Comparison of ENCODE assay signal across 8 cellular contexts in the genomic region with DNA sequence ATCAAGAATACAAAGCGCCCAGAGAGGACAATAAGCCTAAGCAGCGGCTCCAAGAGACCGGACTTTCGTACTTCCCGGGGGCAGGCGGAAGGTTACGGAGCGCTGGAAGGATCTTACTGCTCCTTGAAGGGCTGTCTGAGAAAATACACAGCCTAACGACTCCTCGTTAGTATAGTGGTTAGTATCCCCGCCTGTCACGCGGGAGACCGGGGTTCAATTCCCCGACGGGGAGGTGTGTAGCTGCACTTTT. TPM values are rescaled to one million over a fixed set of nuclear protein-coding genes. Genes with fewer than 3 reads are reported as not detected.
DNase-seq lines count a peak whose midpoint lies in the region; ATAC-seq and TF ChIP-seq lines count a peak whose summit lies in the region.

No MANE protein-coding gene starts in this region.

- H3K27me3 ChIP-seq in dorsolateral prefrontal cortex (no peaks in the 10 kb centered on the region), right lobe of liver (no peaks in the 10 kb centered on the region)

- WGBS in right lobe of liver (ENCODE audit: insufficient coverage, low coverage, low lambda C conversion rate, missing lambda C conversion rate), result 18% methylated on average over 16 of the region's 16 CpGs

- H3K4me3 ChIP-seq in AG10803 (ENCODE audit: low read length) (peak overlapping the region; percentile 87), dorsolateral prefrontal cortex (peak overlapping the region; percentile 48 to 93 (median 80)), right lobe of liver (peak overlapping the region; percentile 56 to 60 (median 58))

- H3K4me1 ChIP-seq in right lobe of liver, result peaks cover 0 to 25% (median 7%) of the 10 kb centered on the region in 4 donors

- peak overlapping the region; percentile 94 to 100 (median 99) for H3K27ac ChIP-seq in dorsolateral prefrontal cortex
- H3K27ac ChIP-seq in right lobe of liver, result peak overlapping the region; percentile 88 to 93 (median 91)

- DNase-seq in AG10803 (ENCODE audit: low read depth) (peak; percentile 93), NCI-H510A treated with DMSO at 0.1 percent for 48 hours (lab: John Stamatoyannopoulos, UW) (peak; percentile 96), dorsolateral prefrontal cortex (peak; percentile 75 to 91 (median 86)), right lobe of liver (peak; percentile 74 to 80 (median 79))
- DNase-seq in activated CD4-positive, alpha-beta T cell treated with anti-CD3 and anti-CD28 coated beads, Interleukin-2, amount 50 U/mL, for 48 hours, result peak; percentile 90 to 93
- DNase-seq in stimulated activated CD4-positive, alpha-beta T cell treated with anti-CD3 and anti-CD28 coated beads, Interleukin-4, amount 100 ng/mL, for 4 hours, result peak; percentile 83 to 87

- TF ChIP-seq POLR2A in right lobe of liver (IDR thresholded peaks at IDR 0.05), result no peak

- intact Hi-C loops in dorsolateral prefrontal cortex (cut with DNase I) (loop anchor here (1.0 to 10.0 kb wide), 4 partner anchors 12 to 482 kb away; a partner anchor contains a TSS), right lobe of liver (cut with DNase I) (no loop called here)

- no peak for TF ChIP-seq CTCF in AG10803 (conservative IDR thresholded peaks at IDR 0.05; ENCODE audit: low read length)
- TF ChIP-seq CTCF in dorsolateral prefrontal cortex (IDR thresholded peaks at IDR 0.05 in 54 of 56, conservative IDR thresholded peaks at IDR 0.05 in 2 of 56; ENCODE audit: low read depth in 1 of 56, partially characterized antibody in 56 of 56), result peak in 14 of 56 donors; percentile 2 to 26 (median 9)
- TF ChIP-seq CTCF in right lobe of liver (IDR thresholded peaks at IDR 0.05), result no peak

- no peaks in the 10 kb centered on the region for H3K36me3 ChIP-seq in right lobe of liver

- H3K9me3 ChIP-seq in right lobe of liver, result no peaks in the 10 kb centered on the region

- peak; percentile 59 for ATAC-seq in GM18907 (IDR thresholded peaks at IDR 0.05; ENCODE audit: unreplicated experiment)
- ATAC-seq in HG03175 (IDR thresholded peaks at IDR 0.05; ENCODE audit: unreplicated experiment), result peak; percentile 61
- ATAC-seq in right lobe of liver, result peak; percentile 43 to 64 (median 49)

RNA-seq across cellular contexts. Expression of a gene that starts 12.1 kb away (rescaled TPM):
- 10 to 100 TPM; 31.3 to 59.7 (median 44.0) TPM for total RNA-seq in dorsolateral prefrontal cortex
- 10 to 100 TPM; 19.8 to 43.2 (median 29.9) TPM for total RNA-seq in right lobe of liver

Comparison
In these comparisons a context has a peak if more than half of its experiments do, and no peak if none do; other contexts are left out.
1. Peak in every context shown above with its lines: DNase-seq, ATAC-seq, H3K4me3 ChIP-seq and H3K27ac ChIP-seq.
2. intact Hi-C loops: an anchor here in dorsolateral prefrontal cortex (1.0 to 10.0 kb wide); none called in right lobe of liver.